17 cellular contexts compared by ENCODE assay signal in genomic region chr14:26846388-26846787, GRCh38.
DNase-seq lines count a peak whose midpoint lies in the region; ATAC-seq, FAIRE-seq and TF ChIP-seq lines count a peak whose summit lies in the region.
"Had no signal": no experiment of that assay in that cellular context is flagged by ENCODE, and none has a peak within 500 bp of the region (broad histone marks: within the 10 kb centered on the region; RNA-seq: fewer than 3 reads in every experiment).

No MANE protein-coding gene starts in this region.

- no peak for ATAC-seq in A549
- ATAC-seq in HG02763 (IDR thresholded peaks at IDR 0.05; ENCODE audit: unreplicated experiment), result no peak
- ATAC-seq: GM12878 had no signal

- TF ChIP-seq RAD21 in A549 (conservative IDR thresholded peaks at IDR 0.05 in 1 of 2, IDR thresholded peaks at IDR 0.05 in 1 of 2), result no peak

- H3K23ac ChIP-seq in mesenchymal stem cell (ENCODE audit: low read length in 2 of 2), result no peak overlapping the region

- no peak for TF ChIP-seq EP300 in A549 (IDR thresholded peaks at IDR 0.05)

- H2BK5ac ChIP-seq in mesenchymal stem cell (ENCODE audit: low read depth, low read length, poor library complexity, severe bottlenecking), result no peak overlapping the region

- H2AK5ac ChIP-seq in mesenchymal stem cell (ENCODE audit: low read length, severe bottlenecking), result no peak overlapping the region

- H4K91ac ChIP-seq in mesenchymal stem cell (ENCODE audit: low read length), result no peak overlapping the region

- H3K4me1 ChIP-seq in A549 (peaks cover 44% of the 10 kb centered on the region), fibroblast of lung (ENCODE audit: control insufficient read depth, extremely low read depth, insufficient read depth, low read length) (peaks cover 2% of the 10 kb centered on the region), mesenchymal stem cell (ENCODE audit: control insufficient read depth, insufficient read depth, low read depth, low read length) (peaks cover 1% of the 10 kb centered on the region)

- no peak overlapping the region for H2BK120ac ChIP-seq in mesenchymal stem cell (ENCODE audit: low read depth, low read length)

- H3K79me1 ChIP-seq in mesenchymal stem cell (replicated peaks; ENCODE audit: low read length, poor library complexity, severe bottlenecking), result no peaks in the 10 kb centered on the region

- peaks cover 2% of the 10 kb centered on the region; the same call in 1 of the 3 replicates for H3K9me3 ChIP-seq in A549
- no peaks in the 10 kb centered on the region for H3K9me3 ChIP-seq in fibroblast of lung (ENCODE audit: control insufficient read depth, insufficient read depth, low read depth, low read length)
- peaks cover 6% of the 10 kb centered on the region for H3K9me3 ChIP-seq in mesenchymal stem cell (ENCODE audit: control insufficient read depth, low read length)

- POLR2A ChIA-PET in A549 (lab: Yijun Ruan, JAX), result no interaction called here

- no peaks in the 10 kb centered on the region for H3K27me3 ChIP-seq in fibroblast of lung (ENCODE audit: control insufficient read depth, insufficient read depth, low read length)
- H3K27me3 ChIP-seq in mesenchymal stem cell (ENCODE audit: control insufficient read depth in 1 of 2, insufficient read depth in 1 of 2, low read length in 2 of 2), result no peaks in the 10 kb centered on the region

- H3K4ac ChIP-seq in mesenchymal stem cell (ENCODE audit: low read depth in 1 of 2, low read length in 2 of 2), result no peak overlapping the region

- H3K18ac ChIP-seq in mesenchymal stem cell (ENCODE audit: low read depth in 1 of 2, low read length in 2 of 2), result no peak overlapping the region

- 73% methylated on average over 2 of the region's 2 CpGs for WGBS in A549 (ENCODE audit: missing lambda C conversion rate)
- 10% methylated on average over 1 of the region's 2 CpGs for WGBS in mesenchymal stem cell

- TF ChIP-seq CTCF in A549 (IDR thresholded peaks at IDR 0.05) (no peak), VCaP (conservative IDR thresholded peaks at IDR 0.05) (no peak), fibroblast of lung (conservative IDR thresholded peaks at IDR 0.05 in 1 of 2, IDR thresholded peaks at IDR 0.05 in 1 of 2; ENCODE audit: low read depth in 1 of 2, low read length in 2 of 2) (no peak)

- H3K36me3 ChIP-seq in fibroblast of lung (ENCODE audit: control insufficient read depth, insufficient read depth, low read length) (no peaks in the 10 kb centered on the region), mesenchymal stem cell (ENCODE audit: control insufficient read depth in 1 of 2, insufficient read depth in 2 of 2, low read depth in 1 of 2, low read length in 2 of 2) (no peaks in the 10 kb centered on the region)

- CTCF ChIA-PET in A549 (lab: Yijun Ruan, JAX), result interaction anchor here (1.9 kb wide), 1 partner anchor 138 kb away, joined by 6 read pairs; no protein-coding TSS in a partner anchor

- no peaks in the 10 kb centered on the region for H4K20me1 ChIP-seq in fibroblast of lung (ENCODE audit: control insufficient read depth, extremely low read depth, insufficient read depth, low read length)

- no peak overlapping the region for H4K8ac ChIP-seq in mesenchymal stem cell (ENCODE audit: low read length)

- H3K4me2 ChIP-seq in A549 (peak overlapping the region; percentile 69; the same call in 2 of the 3 replicates), fibroblast of lung (ENCODE audit: extremely low read depth, insufficient read depth, low read length) (no peak overlapping the region), mesenchymal stem cell (ENCODE audit: low read length, poor library complexity, severe bottlenecking) (no peak overlapping the region)

- peak overlapping the region; percentile 65 to 66 for H3K27ac ChIP-seq in A549
- H3K27ac ChIP-seq in VCaP, result peak overlapping the region; percentile 61; the same call in 1 of the 2 replicates
- H3K27ac ChIP-seq in fibroblast of lung (ENCODE audit: insufficient read depth, low read length), result no peak overlapping the region
- H3K27ac ChIP-seq in mesenchymal stem cell (ENCODE audit: low read length, poor library complexity, severe bottlenecking), result no peak overlapping the region
- H3K27ac ChIP-seq: 22Rv1, GM23248 had no signal

- no peak overlapping the region for H2AFZ ChIP-seq in fibroblast of lung (ENCODE audit: low read length)
- no peak overlapping the region for H2AFZ ChIP-seq in mesenchymal stem cell (ENCODE audit: low read depth, low read length)
- H2AFZ ChIP-seq: GM23248 had no signal

- H3K4me3 ChIP-seq in A549, result no peak overlapping the region
- H3K4me3 ChIP-seq in fibroblast of lung (replicated peaks in 1 of 4; ENCODE audit: control extremely low read depth in 1 of 4, insufficient read depth in 1 of 4, low read depth in 3 of 4, low read length in 4 of 4), result no peak overlapping the region
- H3K4me3 ChIP-seq in mesenchymal stem cell (ENCODE audit: insufficient read depth in 1 of 2, low read depth in 1 of 2, low read length in 2 of 2), result no peak overlapping the region
- H3K4me3 ChIP-seq: GM12878, GM23248 had no signal

- DNase-seq in A549 (ENCODE audit: low read depth in 1 of 2, low spot score in 1 of 2) (no peak), fibroblast of lung (ENCODE audit: low read depth in 2 of 2) (peak; percentile 20 to 59), mesenchymal stem cell (peak; percentile 11), midbrain (lab: John Stamatoyannopoulos, UW) (no peak), Ammon's horn (ENCODE audit: low spot score) (no peak), COLO829 (ENCODE audit: low spot score) (no peak)
- DNase-seq: AML-193; C1 segment of cervical spinal cord; CD4-positive, alpha-beta T cell; DMS79; GM23248; H7 had no signal

- no peak for FAIRE-seq in A549 (lab: Jason Lieb, UNC)
- FAIRE-seq: GM12878, GM18507 had no signal

- no peak overlapping the region for H2BK12ac ChIP-seq in mesenchymal stem cell (ENCODE audit: low read length in 2 of 2)

- no peaks in the 10 kb centered on the region for H3K79me2 ChIP-seq in fibroblast of lung (ENCODE audit: control insufficient read depth, insufficient read depth, low read length)

- no peak overlapping the region for H2BK15ac ChIP-seq in mesenchymal stem cell (ENCODE audit: low read depth, poor library complexity, severe bottlenecking)

- TF ChIP-seq POLR2A in A549 (IDR thresholded peaks at IDR 0.05; ENCODE audit: low read length), result no peak

- H3K14ac ChIP-seq in mesenchymal stem cell (ENCODE audit: low read length in 2 of 2), result no peak overlapping the region

- H3K9ac ChIP-seq in fibroblast of lung (ENCODE audit: insufficient read depth, low read length) (no peak overlapping the region), mesenchymal stem cell (ENCODE audit: low read length) (no peak overlapping the region)
- H3K9ac ChIP-seq: GM23248 had no signal

TF ChIP-seq in A549, 52 proteins besides CTCF, POLR2A, EP300 and RAD21 (continues in another document):
- no peak for TF ChIP-seq GATA3 (IDR thresholded peaks at IDR 0.05; ENCODE audit: borderline replicate concordance)
- no peak for TF ChIP-seq MAX (IDR thresholded peaks at IDR 0.05)
- no peak for TF ChIP-seq CHD2 (IDR thresholded peaks at IDR 0.05; ENCODE audit: low read length, partially characterized antibody)
- TF ChIP-seq REST (IDR thresholded peaks at IDR 0.05), result no peak
- TF ChIP-seq HOXA7 (CRISPR knock-in tag; IDR thresholded peaks at IDR 0.05), result no peak
- no peak for TF ChIP-seq RARB (CRISPR knock-in tag; IDR thresholded peaks at IDR 0.05)
- no peak for TF ChIP-seq ZSCAN20 (CRISPR knock-in tag; IDR thresholded peaks at IDR 0.05)
- TF ChIP-seq HOXB13 (CRISPR knock-in tag; IDR thresholded peaks at IDR 0.05; ENCODE audit: low read depth), result no peak
- TF ChIP-seq RNF2 (IDR thresholded peaks at IDR 0.05; ENCODE audit: borderline replicate concordance, low read depth), result no peak
- no peak for TF ChIP-seq RCOR1 (IDR thresholded peaks at IDR 0.05; ENCODE audit: low read depth, low read length)
- no peak for TF ChIP-seq NFE2L2 (conservative IDR thresholded peaks at IDR 0.05; ENCODE audit: low read length)
- TF ChIP-seq USF2 (IDR thresholded peaks at IDR 0.05), result no peak
- no peak for TF ChIP-seq JUN (IDR thresholded peaks at IDR 0.05)
- TF ChIP-seq SMC3 (IDR thresholded peaks at IDR 0.05), result no peak

Comparison
In these comparisons a context has a peak if more than half of its experiments do, and no peak if none do; other contexts are left out.
1. DNase-seq: peak in fibroblast of lung (2 of 2) and mesenchymal stem cell (single experiment); none in A549 (0 of 2), midbrain (single experiment), Ammon's horn (single experiment) and COLO829 (single experiment).
2. H3K27ac ChIP-seq: peak in A549 (2 of 2) and VCaP (single experiment); none in fibroblast of lung (single experiment) and mesenchymal stem cell (single experiment).